20 cellular contexts compared by ENCODE assay signal in the genomic region with DNA sequence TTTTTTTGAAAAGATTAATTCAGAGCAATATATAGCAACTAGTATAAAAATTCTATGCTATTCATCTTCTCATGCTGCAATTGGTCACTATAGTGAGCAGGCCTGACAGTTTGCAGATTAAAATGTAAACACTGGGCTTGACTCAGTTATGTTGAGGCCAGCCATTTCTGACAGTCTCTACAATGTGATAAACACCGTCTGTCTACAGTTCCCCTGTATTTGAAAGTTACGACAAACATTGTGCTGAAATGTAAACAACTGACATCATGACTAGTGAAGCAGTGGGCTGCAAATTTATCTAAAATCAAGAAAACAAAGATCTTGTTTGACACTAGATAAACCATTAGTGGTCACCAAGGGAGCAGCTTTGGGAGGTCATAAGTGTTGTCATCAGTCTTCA.
"Had no signal": no experiment of that assay in that cellular context is flagged by ENCODE, and none has a peak within 500 bp of the region (broad histone marks: within the 10 kb centered on the region; RNA-seq: fewer than 3 reads in every experiment).

No MANE protein-coding gene starts in this region.

- H3K4me1 ChIP-seq: esophagus squamous epithelium, heart right ventricle had no signal

- H3K4me3 ChIP-seq: esophagus squamous epithelium, heart right ventricle had no signal

- H3K27ac Mint-ChIP-seq: activated naive CD8-positive, alpha-beta T cell; brain had no signal

- H3K27me3 Mint-ChIP-seq: activated naive CD8-positive, alpha-beta T cell; brain; naive B cell had no signal

- H3K4me3 Mint-ChIP-seq: activated naive CD8-positive, alpha-beta T cell; brain; naive B cell had no signal

- H3K27ac ChIP-seq: esophagus squamous epithelium, heart right ventricle had no signal

- FAIRE-seq: endothelial cell of umbilical vein, islet of Langerhans had no signal

- H3K4me1 Mint-ChIP-seq: brain, naive B cell had no signal

- ATAC-seq: activated CD4-positive, CD25-positive, alpha-beta regulatory T cell treated with anti-CD3 and anti-CD28 coated beads, Interleukin-2, amount 50 U/mL, for 24 hours; heart right ventricle; left lobe of liver had no signal

- H3K36me3 ChIP-seq: esophagus squamous epithelium, heart right ventricle had no signal

- DNase-seq: activated CD4-positive, alpha-beta T cell treated with anti-CD3 and anti-CD28 coated beads, Interleukin-2, amount 50 U/mL, for 1 hour; activated CD8-positive, alpha-beta memory T cell treated with anti-CD3 and anti-CD28 coated beads for 24 hours; activated gamma-delta T cell treated with Interleukin-2 at 50 U/mL for 16 hours; amygdala; central memory CD4-positive, alpha-beta T cell; cortex of kidney; effector CD8-positive, alpha-beta T cell; esophagus squamous epithelium; heart right ventricle; naive B cell; stimulated activated CD4-positive, alpha-beta T cell treated with anti-CD3 and anti-CD28 coated beads, Interleukin-15, amount 100 ng/mL, for 24 hours; stimulated activated CD4-positive, alpha-beta T cell treated with anti-CD3 and anti-CD28 coated beads, Interleukin-4, amount 100 ng/mL, for 1 hour; stimulated activated naive CD4-positive, alpha-beta T cell treated with Interleukin-2 at 50 U/mL for 16 hours; T-helper 9 cell had no signal

- H3K9me3 ChIP-seq: esophagus squamous epithelium, heart right ventricle had no signal

- H3K27me3 ChIP-seq: esophagus squamous epithelium, heart right ventricle had no signal
